Comparison of ENCODE assay signal across 1 cellular context in genomic region chr6:48990746-48991145, GRCh38.
TF ChIP-seq lines count a peak whose summit lies in the region.

No MANE protein-coding gene starts in this region.

TF ChIP-seq in HepG2, 621 proteins besides CTCF, POLR2A, EP300 and RAD21 (continued from another document):
- TF ChIP-seq ZNF318 (CRISPR knock-in tag; IDR thresholded peaks at IDR 0.05) (no peak), THRA (CRISPR knock-in tag; IDR thresholded peaks at IDR 0.05; ENCODE audit: borderline replicate concordance) (no peak), CSRNP1 (CRISPR knock-in tag; IDR thresholded peaks at IDR 0.05) (no peak), MYPOP (CRISPR knock-in tag; IDR thresholded peaks at IDR 0.05) (no peak), ZNF10 (CRISPR knock-in tag; IDR thresholded peaks at IDR 0.05; ENCODE audit: borderline replicate concordance, low read depth) (no peak), ADNP (CRISPR knock-in tag; IDR thresholded peaks at IDR 0.05) (no peak), CBX1 (IDR thresholded peaks at IDR 0.05; ENCODE audit: low read depth) (no peak), ZSCAN31 (CRISPR knock-in tag; IDR thresholded peaks at IDR 0.05; ENCODE audit: low read depth) (no peak), ZNF772 (CRISPR knock-in tag; IDR thresholded peaks at IDR 0.05) (no peak)
TF ChIP-seq in HepG2: peak in this region for 0.
